Comparison of ENCODE assay signal across 8 cellular contexts in genomic region chr13:34021619-34022018, GRCh38.
"Had no signal": no experiment of that assay in that cellular context is flagged by ENCODE, and none has a peak within 500 bp of the region (broad histone marks: within the 10 kb centered on the region; RNA-seq: fewer than 3 reads in every experiment).

No MANE protein-coding gene starts in this region.

- DNase-seq: GDM1, GF-D8 had no signal

- FAIRE-seq: G401.6, GM12878, GM12891, GM12892, GM18507, GM19239 had no signal

- H3K4me3 ChIP-seq: GM12878 had no signal

- ATAC-seq: GM12878 had no signal
